In genomic region chr9:26530841-26531240, GRCh38 we compare ENCODE assay signal across 28 cellular contexts.
"Had no signal": no experiment of that assay in that cellular context is flagged by ENCODE, and none has a peak within 500 bp of the region (broad histone marks: within the 10 kb centered on the region; RNA-seq: fewer than 3 reads in every experiment).

No MANE protein-coding gene starts in this region.

- H3K4me1 Mint-ChIP-seq: natural killer cell; neural progenitor cell; stimulated activated effector memory CD8-positive, alpha-beta T cell treated with anti-CD3 and anti-CD28 coated beads, Interleukin-12 subunit alpha, Interleukin-12 subunit beta, amount 100 ng/mL, for 72 hours; stimulated activated naive B cell treated with anti-CD40 and anti-IgM and Interleukin-4, amounts not matched to agents 10 μg/mL and 1 μg/mL and 100 μg/mL, for 72 hours had no signal

- H3K9ac ChIP-seq: neural progenitor cell, parathyroid adenoma had no signal

- H3K27me3 ChIP-seq: neural progenitor cell, ovary, right lobe of liver, sigmoid colon, stomach, thyroid gland, tibial nerve, upper lobe of left lung, vagina had no signal

- H3K27ac ChIP-seq: neural progenitor cell, ovary, parathyroid adenoma, psoas muscle, right lobe of liver, sigmoid colon, stomach, thoracic aorta, thyroid gland, tibial nerve, upper lobe of left lung, vagina had no signal

- H3K4me3 Mint-ChIP-seq: natural killer cell; nephron; neural progenitor cell; stimulated activated effector memory CD8-positive, alpha-beta T cell treated with anti-CD3 and anti-CD28 coated beads, Interleukin-12 subunit alpha, Interleukin-12 subunit beta, amount 100 ng/mL, for 72 hours; stimulated activated naive B cell treated with anti-CD40 and anti-IgM and Interleukin-4, amounts not matched to agents 10 μg/mL and 1 μg/mL and 100 μg/mL, for 72 hours; stimulated activated naive CD8-positive, alpha-beta T cell treated with anti-CD3 and anti-CD28 coated beads, Interleukin-15, Interleukin-2, amounts not matched to agents 100 ng/mL and 50 ng/mL, for 24 hours had no signal

- DNase-seq: natural killer cell; occipital lobe; ovary; posterior cingulate gyrus; psoas muscle; right cardiac atrium; right lobe of liver; sigmoid colon; small intestine; stimulated activated CD4-positive, alpha-beta T cell treated with anti-CD3 and anti-CD28 coated beads, Interleukin-15, amount 100 ng/mL, for 24 hours; stimulated activated CD4-positive, alpha-beta T cell treated with anti-CD3 and anti-CD28 coated beads, Interleukin-2, amount 100 ng/mL, for 24 hours; stimulated activated CD4-positive, alpha-beta T cell treated with anti-CD3 and anti-CD28 coated beads, Interleukin-2, amount 100 ng/mL, for 48 hours; stimulated activated CD4-positive, alpha-beta T cell treated with anti-CD3 and anti-CD28 coated beads, Interleukin-4, amount 100 ng/mL, for 24 hours; stimulated activated naive B cell treated with anti-CD40 and anti-IgM and Interleukin-4, amounts not matched to agents 10 μg/mL and 1 μg/mL and 100 μg/mL, for 72 hours; stimulated activated naive CD4-positive, alpha-beta T cell treated with Interleukin-2 at 50 U/mL for 16 hours; stomach; thyroid gland; trophoblast cell; upper lobe of left lung had no signal

- H3K79me2 ChIP-seq: parathyroid adenoma had no signal

- H2AFZ ChIP-seq: neural progenitor cell, parathyroid adenoma had no signal

- H3K4me1 ChIP-seq: neural progenitor cell, parathyroid adenoma, psoas muscle, right lobe of liver, sigmoid colon, stomach, tibial nerve, upper lobe of left lung, vagina had no signal

- H3K4me3 ChIP-seq: neural progenitor cell, ovary, psoas muscle, right lobe of liver, sigmoid colon, stomach, thoracic aorta, thyroid gland, tibial nerve, upper lobe of left lung, vagina had no signal

- H3K27me3 Mint-ChIP-seq: progenitor cell of endocrine pancreas; stimulated activated naive B cell treated with anti-CD40 and anti-IgM and Interleukin-4, amounts not matched to agents 10 μg/mL and 1 μg/mL and 100 μg/mL, for 72 hours; stimulated activated naive CD8-positive, alpha-beta T cell treated with anti-CD3 and anti-CD28 coated beads, Interleukin-15, Interleukin-2, amounts not matched to agents 100 ng/mL and 50 ng/mL, for 24 hours had no signal

- ATAC-seq: natural killer cell; psoas muscle; right cardiac atrium; right lobe of liver; stimulated activated effector memory CD8-positive, alpha-beta T cell treated with anti-CD3 and anti-CD28 coated beads, Interleukin-12 subunit alpha, Interleukin-12 subunit beta, amount 100 ng/mL, for 72 hours; stimulated activated naive B cell treated with anti-CD40 and anti-IgM and Interleukin-4, amounts not matched to agents 10 μg/mL and 1 μg/mL and 100 μg/mL, for 72 hours had no signal

- H3K36me3 Mint-ChIP-seq: natural killer cell; neural progenitor cell; stimulated activated effector memory CD8-positive, alpha-beta T cell treated with anti-CD3 and anti-CD28 coated beads, Interleukin-12 subunit alpha, Interleukin-12 subunit beta, amount 100 ng/mL, for 72 hours; stimulated activated naive B cell treated with anti-CD40 and anti-IgM and Interleukin-4, amounts not matched to agents 10 μg/mL and 1 μg/mL and 100 μg/mL, for 72 hours had no signal

- H3K9me3 ChIP-seq: ovary, psoas muscle, right lobe of liver, sigmoid colon, thoracic aorta, thyroid gland, tibial nerve, vagina had no signal

- H3K36me3 ChIP-seq: neural progenitor cell, ovary, right lobe of liver, sigmoid colon, stomach, thoracic aorta, thyroid gland, tibial nerve, upper lobe of left lung, vagina had no signal

- H3K27ac Mint-ChIP-seq: natural killer cell; nephron; neural progenitor cell; progenitor cell of endocrine pancreas; stimulated activated effector memory CD8-positive, alpha-beta T cell treated with anti-CD3 and anti-CD28 coated beads, Interleukin-12 subunit alpha, Interleukin-12 subunit beta, amount 100 ng/mL, for 72 hours; stimulated activated naive B cell treated with anti-CD40 and anti-IgM and Interleukin-4, amounts not matched to agents 10 μg/mL and 1 μg/mL and 100 μg/mL, for 72 hours; stimulated activated naive CD8-positive, alpha-beta T cell treated with anti-CD3 and anti-CD28 coated beads, Interleukin-15, Interleukin-2, amounts not matched to agents 100 ng/mL and 50 ng/mL, for 24 hours had no signal

- H3K4me2 ChIP-seq: neural progenitor cell had no signal
